Comparison of ENCODE assay signal across 1 cellular context in the genomic region with DNA sequence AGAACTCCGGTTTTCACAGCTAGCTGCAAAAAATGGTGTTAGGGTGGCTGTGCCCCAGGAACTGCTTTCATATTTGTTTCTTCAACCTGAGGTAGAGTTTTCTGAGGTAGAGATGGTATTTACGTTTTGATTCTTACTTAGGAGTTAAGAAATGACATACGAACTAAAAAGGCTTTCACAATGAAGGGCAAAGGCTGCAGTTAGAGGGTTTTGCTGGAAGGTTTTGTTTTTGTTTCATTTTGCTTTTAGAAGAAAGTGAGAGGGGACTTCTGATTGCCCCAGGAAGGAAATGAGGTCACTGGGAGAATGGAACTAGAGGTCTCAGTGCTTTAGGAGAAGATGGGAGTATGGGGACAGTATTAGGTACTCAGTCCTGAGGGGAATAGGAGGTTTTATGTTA.
TF ChIP-seq lines count a peak whose summit lies in the region.

No MANE protein-coding gene starts in this region.

TF ChIP-seq in GM23338, 12 proteins besides CTCF, POLR2A, EP300 and RAD21 (continued from another document):
- no peak for TF ChIP-seq NANOG (IDR thresholded peaks at IDR 0.05; ENCODE audit: borderline replicate concordance)
- no peak for TF ChIP-seq EZH2 (IDR thresholded peaks at IDR 0.05; ENCODE audit: low read depth, unreplicated experiment)
- no peak for TF ChIP-seq POLR2AphosphoS5 (IDR thresholded peaks at IDR 0.05; ENCODE audit: low read depth)
- no peak for TF ChIP-seq ETS1 (IDR thresholded peaks at IDR 0.05)
- no peak for TF ChIP-seq ZNF331 (CRISPR knock-in tag; IDR thresholded peaks at IDR 0.05; ENCODE audit: low read depth)
- TF ChIP-seq, protein P1, sequence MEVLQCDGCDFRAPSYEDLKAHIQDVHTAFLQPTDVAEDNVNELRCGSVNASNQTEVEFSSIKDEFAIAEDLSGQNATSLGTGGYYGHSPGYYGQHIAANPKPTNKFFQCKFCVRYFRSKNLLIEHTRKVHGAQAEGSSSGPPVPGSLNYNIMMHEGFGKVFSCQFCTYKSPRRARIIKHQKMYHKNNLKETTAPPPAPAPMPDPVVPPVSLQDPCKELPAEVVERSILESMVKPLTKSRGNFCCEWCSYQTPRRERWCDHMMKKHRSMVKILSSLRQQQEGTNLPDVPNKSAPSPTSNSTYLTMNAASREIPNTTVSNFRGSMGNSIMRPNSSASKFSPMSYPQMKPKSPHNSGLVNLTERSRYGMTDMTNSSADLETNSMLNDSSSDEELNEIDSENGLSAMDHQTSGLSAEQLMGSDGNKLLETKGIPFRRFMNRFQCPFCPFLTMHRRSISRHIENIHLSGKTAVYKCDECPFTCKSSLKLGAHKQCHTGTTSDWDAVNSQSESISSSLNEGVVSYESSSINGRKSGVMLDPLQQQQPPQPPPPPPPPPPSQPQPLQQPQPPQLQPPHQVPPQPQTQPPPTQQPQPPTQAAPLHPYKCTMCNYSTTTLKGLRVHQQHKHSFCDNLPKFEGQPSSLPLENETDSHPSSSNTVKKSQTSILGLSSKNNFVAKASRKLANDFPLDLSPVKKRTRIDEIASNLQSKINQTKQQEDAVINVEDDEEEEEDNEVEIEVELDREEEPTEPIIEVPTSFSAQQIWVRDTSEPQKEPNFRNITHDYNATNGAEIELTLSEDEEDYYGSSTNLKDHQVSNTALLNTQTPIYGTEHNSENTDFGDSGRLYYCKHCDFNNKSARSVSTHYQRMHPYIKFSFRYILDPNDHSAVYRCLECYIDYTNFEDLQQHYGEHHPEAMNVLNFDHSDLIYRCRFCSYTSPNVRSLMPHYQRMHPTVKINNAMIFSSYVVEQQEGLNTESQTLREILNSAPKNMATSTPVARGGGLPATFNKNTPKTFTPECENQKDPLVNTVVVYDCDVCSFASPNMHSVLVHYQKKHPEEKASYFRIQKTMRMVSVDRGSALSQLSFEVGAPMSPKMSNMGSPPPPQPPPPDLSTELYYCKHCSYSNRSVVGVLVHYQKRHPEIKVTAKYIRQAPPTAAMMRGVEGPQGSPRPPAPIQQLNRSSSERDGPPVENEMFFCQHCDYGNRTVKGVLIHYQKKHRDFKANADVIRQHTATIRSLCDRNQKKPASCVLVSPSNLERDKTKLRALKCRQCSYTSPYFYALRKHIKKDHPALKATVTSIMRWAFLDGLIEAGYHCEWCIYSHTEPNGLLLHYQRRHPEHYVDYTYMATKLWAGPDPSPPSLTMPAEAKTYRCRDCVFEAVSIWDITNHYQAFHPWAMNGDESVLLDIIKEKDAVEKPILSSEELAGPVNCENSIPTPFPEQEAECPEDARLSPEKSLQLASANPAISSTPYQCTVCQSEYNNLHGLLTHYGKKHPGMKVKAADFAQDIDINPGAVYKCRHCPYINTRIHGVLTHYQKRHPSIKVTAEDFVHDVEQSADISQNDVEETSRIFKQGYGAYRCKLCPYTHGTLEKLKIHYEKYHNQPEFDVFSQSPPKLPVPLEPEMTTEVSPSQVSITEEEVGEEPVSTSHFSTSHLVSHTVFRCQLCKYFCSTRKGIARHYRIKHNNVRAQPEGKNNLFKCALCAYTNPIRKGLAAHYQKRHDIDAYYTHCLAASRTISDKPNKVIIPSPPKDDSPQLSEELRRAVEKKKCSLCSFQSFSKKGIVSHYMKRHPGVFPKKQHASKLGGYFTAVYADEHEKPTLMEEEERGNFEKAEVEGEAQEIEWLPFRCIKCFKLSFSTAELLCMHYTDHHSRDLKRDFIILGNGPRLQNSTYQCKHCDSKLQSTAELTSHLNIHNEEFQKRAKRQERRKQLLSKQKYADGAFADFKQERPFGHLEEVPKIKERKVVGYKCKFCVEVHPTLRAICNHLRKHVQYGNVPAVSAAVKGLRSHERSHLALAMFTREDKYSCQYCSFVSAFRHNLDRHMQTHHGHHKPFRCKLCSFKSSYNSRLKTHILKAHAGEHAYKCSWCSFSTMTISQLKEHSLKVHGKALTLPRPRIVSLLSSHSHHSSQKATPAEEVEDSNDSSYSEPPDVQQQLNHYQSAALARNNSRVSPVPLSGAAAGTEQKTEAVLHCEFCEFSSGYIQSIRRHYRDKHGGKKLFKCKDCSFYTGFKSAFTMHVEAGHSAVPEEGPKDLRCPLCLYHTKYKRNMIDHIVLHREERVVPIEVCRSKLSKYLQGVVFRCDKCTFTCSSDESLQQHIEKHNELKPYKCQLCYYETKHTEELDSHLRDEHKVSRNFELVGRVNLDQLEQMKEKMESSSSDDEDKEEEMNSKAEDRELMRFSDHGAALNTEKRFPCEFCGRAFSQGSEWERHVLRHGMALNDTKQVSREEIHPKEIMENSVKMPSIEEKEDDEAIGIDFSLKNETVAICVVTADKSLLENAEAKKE (CRISPR knock-in tag; IDR thresholded peaks at IDR 0.05), result no peak
- TF ChIP-seq STAT1 (IDR thresholded peaks at IDR 0.05; ENCODE audit: unreplicated experiment), result no peak
- TF ChIP-seq EZH2phosphoT487 (IDR thresholded peaks at IDR 0.05; ENCODE audit: unreplicated experiment), result no peak
- no peak for TF ChIP-seq REST (IDR thresholded peaks at IDR 0.05; ENCODE audit: unreplicated experiment)
